Comparison of ENCODE assay signal across 9 cellular contexts in the genomic region with DNA sequence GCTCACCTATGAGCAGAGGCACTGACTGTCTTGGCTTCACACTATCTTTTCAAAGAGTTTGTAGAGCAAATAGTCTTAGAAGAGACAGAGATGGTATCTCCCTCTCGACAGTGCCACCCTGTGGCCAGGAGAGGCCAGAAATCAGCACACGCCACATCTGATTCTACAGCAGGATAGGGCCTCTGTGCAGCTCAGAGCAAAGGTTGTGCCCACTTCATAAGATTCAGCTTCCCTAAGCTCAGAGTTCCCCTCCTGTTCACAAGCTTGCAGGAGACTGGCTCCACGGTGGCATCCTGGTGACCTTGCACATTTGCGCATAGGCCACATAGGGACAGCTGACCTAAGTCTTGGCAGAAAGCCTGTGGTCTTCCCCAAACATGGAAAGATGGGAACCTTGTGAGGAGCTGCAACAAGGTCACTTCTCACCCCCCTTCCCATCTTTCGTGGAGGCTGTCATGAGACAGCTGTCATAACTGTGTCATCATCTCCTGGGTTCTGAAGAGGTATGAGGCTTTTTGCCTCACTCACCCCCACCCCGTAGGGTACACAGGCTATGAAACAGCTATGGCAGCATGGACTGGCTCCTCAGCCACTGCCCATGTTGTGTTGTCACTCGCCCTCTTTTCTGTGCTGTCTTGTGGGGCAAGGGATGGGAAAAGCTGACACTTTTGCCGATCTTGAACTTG. TPM values are rescaled to one million over a fixed set of nuclear protein-coding genes. Genes with fewer than 3 reads are reported as not detected.
DNase-seq lines count a peak whose midpoint lies in the region; ATAC-seq and TF ChIP-seq lines count a peak whose summit lies in the region.
"Had no signal": no experiment of that assay in that cellular context is flagged by ENCODE, and none has a peak within 500 bp of the region (broad histone marks: within the 10 kb centered on the region; RNA-seq: fewer than 3 reads in every experiment).

No MANE protein-coding gene starts in this region.

- TF ChIP-seq CTCF in HL-60 (IDR thresholded peaks at IDR 0.05; ENCODE audit: insufficient read depth, low read length) (peak; percentile 78), cardiac muscle cell (IDR thresholded peaks at IDR 0.05; ENCODE audit: low read depth, low read length) (peak; percentile 79)

- H3K27me3 ChIP-seq in HL-60 (ENCODE audit: insufficient read depth, poor library complexity, severe bottlenecking), result no peaks in the 10 kb centered on the region
- H3K27me3 ChIP-seq in cardiac muscle cell, result peaks cover 9% of the 10 kb centered on the region
- H3K27me3 ChIP-seq: gastrocnemius medialis had no signal

- no peaks in the 10 kb centered on the region for H3K4me1 ChIP-seq in cardiac muscle cell (ENCODE audit: low read depth)
- H3K4me1 ChIP-seq: gastrocnemius medialis had no signal

- H3K9me3 ChIP-seq in cardiac muscle cell (ENCODE audit: low read depth), result no peaks in the 10 kb centered on the region
- H3K9me3 ChIP-seq: gastrocnemius medialis had no signal

- H3K27ac ChIP-seq in HL-60 (replicated peaks) (no peak overlapping the region), cardiac muscle cell (no peak overlapping the region)
- H3K27ac ChIP-seq: gastrocnemius medialis had no signal

- DNase-seq in GF-D8 (lab: John Stamatoyannopoulos, UW) (peak; percentile 6), HL-60 (ENCODE audit: low read depth in 1 of 2, low spot score in 1 of 2) (peak in 1 of 2 experiments; percentile 65), cardiac muscle cell (ENCODE audit: low read depth in 1 of 2, low spot score in 1 of 2) (peak; percentile 68 to 84), retina (peak; percentile 52)
- peak; percentile 75 for DNase-seq in activated naive CD4-positive, alpha-beta T cell treated with anti-CD3 and anti-CD28 coated beads, Interleukin-2, amount 50 U/mL, for 16 hours

- H3K36me3 ChIP-seq in cardiac muscle cell, result no peaks in the 10 kb centered on the region
- H3K36me3 ChIP-seq: gastrocnemius medialis had no signal

- ATAC-seq in SK-N-SH treated with all-trans-retinoic acid at 6 μM for 48 hours (peak; percentile 94), HG02623 (IDR thresholded peaks at IDR 0.05; ENCODE audit: unreplicated experiment) (no peak), HG02571 (IDR thresholded peaks at IDR 0.05; ENCODE audit: unreplicated experiment) (no peak)
- ATAC-seq: gastrocnemius medialis had no signal

- H3K4me3 ChIP-seq in HL-60 (replicated peaks; ENCODE audit: insufficient read depth, low read length) (no peak overlapping the region), cardiac muscle cell (no peak overlapping the region)
- H3K4me3 ChIP-seq: gastrocnemius medialis had no signal

TF ChIP-seq in SK-N-SH treated with all-trans-retinoic acid at 6 μM for 48 hours, 23 proteins besides CTCF, POLR2A, EP300 and RAD21:
- TF ChIP-seq OSR1 (CRISPR knock-in tag; IDR thresholded peaks at IDR 0.05), result no peak
- no peak for TF ChIP-seq PPARA (CRISPR knock-in tag; IDR thresholded peaks at IDR 0.05; ENCODE audit: borderline replicate concordance)
- TF ChIP-seq, protein P1, sequence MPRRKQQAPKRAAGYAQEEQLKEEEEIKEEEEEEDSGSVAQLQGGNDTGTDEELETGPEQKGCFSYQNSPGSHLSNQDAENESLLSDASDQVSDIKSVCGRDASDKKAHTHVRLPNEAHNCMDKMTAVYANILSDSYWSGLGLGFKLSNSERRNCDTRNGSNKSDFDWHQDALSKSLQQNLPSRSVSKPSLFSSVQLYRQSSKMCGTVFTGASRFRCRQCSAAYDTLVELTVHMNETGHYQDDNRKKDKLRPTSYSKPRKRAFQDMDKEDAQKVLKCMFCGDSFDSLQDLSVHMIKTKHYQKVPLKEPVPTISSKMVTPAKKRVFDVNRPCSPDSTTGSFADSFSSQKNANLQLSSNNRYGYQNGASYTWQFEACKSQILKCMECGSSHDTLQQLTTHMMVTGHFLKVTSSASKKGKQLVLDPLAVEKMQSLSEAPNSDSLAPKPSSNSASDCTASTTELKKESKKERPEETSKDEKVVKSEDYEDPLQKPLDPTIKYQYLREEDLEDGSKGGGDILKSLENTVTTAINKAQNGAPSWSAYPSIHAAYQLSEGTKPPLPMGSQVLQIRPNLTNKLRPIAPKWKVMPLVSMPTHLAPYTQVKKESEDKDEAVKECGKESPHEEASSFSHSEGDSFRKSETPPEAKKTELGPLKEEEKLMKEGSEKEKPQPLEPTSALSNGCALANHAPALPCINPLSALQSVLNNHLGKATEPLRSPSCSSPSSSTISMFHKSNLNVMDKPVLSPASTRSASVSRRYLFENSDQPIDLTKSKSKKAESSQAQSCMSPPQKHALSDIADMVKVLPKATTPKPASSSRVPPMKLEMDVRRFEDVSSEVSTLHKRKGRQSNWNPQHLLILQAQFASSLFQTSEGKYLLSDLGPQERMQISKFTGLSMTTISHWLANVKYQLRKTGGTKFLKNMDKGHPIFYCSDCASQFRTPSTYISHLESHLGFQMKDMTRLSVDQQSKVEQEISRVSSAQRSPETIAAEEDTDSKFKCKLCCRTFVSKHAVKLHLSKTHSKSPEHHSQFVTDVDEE (CRISPR knock-in tag; IDR thresholded peaks at IDR 0.05), result no peak
- TF ChIP-seq GLIS3 (CRISPR knock-in tag; IDR thresholded peaks at IDR 0.05), result no peak
- TF ChIP-seq ARNTL (CRISPR knock-in tag; IDR thresholded peaks at IDR 0.05; ENCODE audit: borderline replicate concordance, low read depth), result no peak
- no peak for TF ChIP-seq BACH2 (CRISPR knock-in tag; IDR thresholded peaks at IDR 0.05; ENCODE audit: borderline replicate concordance)
- TF ChIP-seq ZNF8 (CRISPR knock-in tag; IDR thresholded peaks at IDR 0.05), result no peak
- TF ChIP-seq RARB (CRISPR knock-in tag; IDR thresholded peaks at IDR 0.05), result no peak
- TF ChIP-seq, protein P2, sequence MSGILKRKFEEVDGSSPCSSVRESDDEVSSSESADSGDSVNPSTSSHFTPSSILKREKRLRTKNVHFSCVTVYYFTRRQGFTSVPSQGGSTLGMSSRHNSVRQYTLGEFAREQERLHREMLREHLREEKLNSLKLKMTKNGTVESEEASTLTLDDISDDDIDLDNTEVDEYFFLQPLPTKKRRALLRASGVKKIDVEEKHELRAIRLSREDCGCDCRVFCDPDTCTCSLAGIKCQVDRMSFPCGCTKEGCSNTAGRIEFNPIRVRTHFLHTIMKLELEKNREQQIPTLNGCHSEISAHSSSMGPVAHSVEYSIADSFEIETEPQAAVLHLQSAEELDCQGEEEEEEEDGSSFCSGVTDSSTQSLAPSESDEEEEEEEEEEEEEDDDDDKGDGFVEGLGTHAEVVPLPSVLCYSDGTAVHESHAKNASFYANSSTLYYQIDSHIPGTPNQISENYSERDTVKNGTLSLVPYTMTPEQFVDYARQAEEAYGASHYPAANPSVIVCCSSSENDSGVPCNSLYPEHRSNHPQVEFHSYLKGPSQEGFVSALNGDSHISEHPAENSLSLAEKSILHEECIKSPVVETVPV (CRISPR knock-in tag; IDR thresholded peaks at IDR 0.05), result no peak
- TF ChIP-seq, protein P3, sequence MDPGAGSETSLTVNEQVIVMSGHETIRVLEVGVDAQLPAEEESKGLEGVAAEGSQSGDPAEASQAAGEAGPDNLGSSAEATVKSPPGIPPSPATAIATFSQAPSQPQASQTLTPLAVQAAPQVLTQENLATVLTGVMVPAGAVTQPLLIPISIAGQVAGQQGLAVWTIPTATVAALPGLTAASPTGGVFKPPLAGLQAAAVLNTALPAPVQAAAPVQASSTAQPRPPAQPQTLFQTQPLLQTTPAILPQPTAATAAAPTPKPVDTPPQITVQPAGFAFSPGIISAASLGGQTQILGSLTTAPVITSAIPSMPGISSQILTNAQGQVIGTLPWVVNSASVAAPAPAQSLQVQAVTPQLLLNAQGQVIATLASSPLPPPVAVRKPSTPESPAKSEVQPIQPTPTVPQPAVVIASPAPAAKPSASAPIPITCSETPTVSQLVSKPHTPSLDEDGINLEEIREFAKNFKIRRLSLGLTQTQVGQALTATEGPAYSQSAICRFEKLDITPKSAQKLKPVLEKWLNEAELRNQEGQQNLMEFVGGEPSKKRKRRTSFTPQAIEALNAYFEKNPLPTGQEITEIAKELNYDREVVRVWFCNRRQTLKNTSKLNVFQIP (CRISPR knock-in tag; IDR thresholded peaks at IDR 0.05; ENCODE audit: borderline replicate concordance, low read depth), result no peak
- no peak for TF ChIP-seq TOX (CRISPR knock-in tag; IDR thresholded peaks at IDR 0.05; ENCODE audit: borderline replicate concordance)
- no peak for TF ChIP-seq SNAI2 (CRISPR knock-in tag; IDR thresholded peaks at IDR 0.05)
- TF ChIP-seq ZNF70 (CRISPR knock-in tag; IDR thresholded peaks at IDR 0.05), result no peak
- TF ChIP-seq, protein P4, sequence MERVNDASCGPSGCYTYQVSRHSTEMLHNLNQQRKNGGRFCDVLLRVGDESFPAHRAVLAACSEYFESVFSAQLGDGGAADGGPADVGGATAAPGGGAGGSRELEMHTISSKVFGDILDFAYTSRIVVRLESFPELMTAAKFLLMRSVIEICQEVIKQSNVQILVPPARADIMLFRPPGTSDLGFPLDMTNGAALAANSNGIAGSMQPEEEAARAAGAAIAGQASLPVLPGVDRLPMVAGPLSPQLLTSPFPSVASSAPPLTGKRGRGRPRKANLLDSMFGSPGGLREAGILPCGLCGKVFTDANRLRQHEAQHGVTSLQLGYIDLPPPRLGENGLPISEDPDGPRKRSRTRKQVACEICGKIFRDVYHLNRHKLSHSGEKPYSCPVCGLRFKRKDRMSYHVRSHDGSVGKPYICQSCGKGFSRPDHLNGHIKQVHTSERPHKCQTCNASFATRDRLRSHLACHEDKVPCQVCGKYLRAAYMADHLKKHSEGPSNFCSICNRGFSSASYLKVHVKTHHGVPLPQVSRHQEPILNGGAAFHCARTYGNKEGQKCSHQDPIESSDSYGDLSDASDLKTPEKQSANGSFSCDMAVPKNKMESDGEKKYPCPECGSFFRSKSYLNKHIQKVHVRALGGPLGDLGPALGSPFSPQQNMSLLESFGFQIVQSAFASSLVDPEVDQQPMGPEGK (CRISPR knock-in tag; IDR thresholded peaks at IDR 0.05; ENCODE audit: borderline replicate concordance), result no peak

RNA-seq across cellular contexts. Expression of a gene that starts 3.0 kb away (rescaled TPM):
- total RNA-seq in cardiac muscle cell, result not detected in 2 replicates
- polyA plus RNA-seq in cardiac muscle cell, result not detected in 2 replicates
- total RNA-seq: gastrocnemius medialis had no signal
